Comparison of ENCODE assay signal across 1 cellular context in the genomic region with DNA sequence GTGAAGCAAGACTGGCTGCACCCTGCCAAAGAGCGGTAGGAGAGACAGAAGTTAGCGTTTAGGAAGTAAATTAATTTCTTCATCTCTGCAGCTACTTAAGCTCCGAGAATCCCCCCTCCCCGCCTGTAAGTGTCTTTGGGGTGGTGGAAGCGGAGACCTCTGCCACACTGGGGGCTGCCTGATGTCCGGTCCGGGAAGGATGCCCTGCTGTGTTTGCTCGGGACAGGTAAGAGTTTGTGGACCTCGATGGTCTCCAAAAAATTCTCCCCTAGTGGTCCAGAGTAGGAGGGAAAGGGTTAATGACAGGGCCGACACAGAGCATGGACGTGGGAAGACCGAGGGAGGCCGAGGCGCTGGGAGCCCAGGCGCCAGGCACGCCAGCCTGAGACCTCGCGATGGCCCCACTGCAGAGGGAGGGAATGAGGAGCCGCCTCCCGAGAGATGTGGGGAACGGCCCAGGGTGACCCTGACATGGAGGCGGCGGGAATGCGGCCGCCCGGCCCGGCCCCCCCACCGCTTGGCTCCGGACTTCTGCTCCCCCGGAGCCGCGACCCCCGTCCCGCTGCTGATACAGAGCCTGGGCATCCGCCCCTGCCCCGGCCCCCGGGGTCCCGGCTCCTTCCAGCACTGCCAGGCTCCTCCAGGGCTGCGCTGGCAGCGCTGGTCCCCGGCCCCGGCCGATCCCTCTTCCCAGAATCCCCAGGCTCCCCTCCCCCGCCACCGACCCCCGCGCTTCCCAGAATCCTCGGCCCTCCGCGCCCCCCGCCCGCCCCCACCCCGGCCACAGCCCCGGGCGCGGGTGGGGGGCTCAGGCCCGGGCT.
A peak's percentile ranks its signal among the peaks of the same experiment; 100 is the strongest.
TF ChIP-seq lines count a peak whose summit lies in the region.

No MANE protein-coding gene starts in this region.

TF ChIP-seq in HepG2, 621 proteins besides CTCF, POLR2A, EP300 and RAD21 (continues in another document):
- 0 out of 2 replicates have a peak, but pooled peaks have one; percentile 35 for TF ChIP-seq SALL1 (CRISPR knock-in tag; IDR thresholded peaks at IDR 0.05)
- TF ChIP-seq ZBTB20 (CRISPR knock-in tag; IDR thresholded peaks at IDR 0.05; ENCODE audit: borderline replicate concordance, low read depth), result no peak
- peak; percentile 77 for TF ChIP-seq RBFOX2 (IDR thresholded peaks at IDR 0.05; ENCODE audit: low read depth, low read length)
- TF ChIP-seq, protein P1, sequence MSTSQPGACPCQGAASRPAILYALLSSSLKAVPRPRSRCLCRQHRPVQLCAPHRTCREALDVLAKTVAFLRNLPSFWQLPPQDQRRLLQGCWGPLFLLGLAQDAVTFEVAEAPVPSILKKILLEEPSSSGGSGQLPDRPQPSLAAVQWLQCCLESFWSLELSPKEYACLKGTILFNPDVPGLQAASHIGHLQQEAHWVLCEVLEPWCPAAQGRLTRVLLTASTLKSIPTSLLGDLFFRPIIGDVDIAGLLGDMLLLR (CRISPR knock-in tag; IDR thresholded peaks at IDR 0.05), result no peak
- no peak for TF ChIP-seq ATM (IDR thresholded peaks at IDR 0.05; ENCODE audit: borderline replicate concordance)
- TF ChIP-seq SAFB2 (CRISPR knock-in tag; IDR thresholded peaks at IDR 0.05; ENCODE audit: borderline replicate concordance, low read depth), result 0 out of 2 replicates have a peak, but pooled peaks have one; percentile 54
- no peak for TF ChIP-seq CBX1 (IDR thresholded peaks at IDR 0.05; ENCODE audit: low read depth)
- no peak for TF ChIP-seq TEAD2 (CRISPR knock-in tag; IDR thresholded peaks at IDR 0.05)
- peak; percentile 42; the same call in 1 of the 2 replicates for TF ChIP-seq ETV5 (CRISPR knock-in tag; IDR thresholded peaks at IDR 0.05; ENCODE audit: borderline replicate concordance)
- 0 out of 2 replicates have a peak, but pooled peaks have one; percentile 30 for TF ChIP-seq ZNF543 (CRISPR knock-in tag; IDR thresholded peaks at IDR 0.05)
- no peak for TF ChIP-seq SMARCC2 (IDR thresholded peaks at IDR 0.05)
- no peak for TF ChIP-seq ZNF570 (CRISPR knock-in tag; IDR thresholded peaks at IDR 0.05; ENCODE audit: borderline replicate concordance)
- no peak for TF ChIP-seq ZNF276 (CRISPR knock-in tag; IDR thresholded peaks at IDR 0.05; ENCODE audit: low read depth)
- 0 out of 2 replicates have a peak, but pooled peaks have one; percentile 31 for TF ChIP-seq NKX3-1 (CRISPR knock-in tag; IDR thresholded peaks at IDR 0.05)
- peak; percentile 98 for TF ChIP-seq ZNF652 (CRISPR knock-in tag; IDR thresholded peaks at IDR 0.05; ENCODE audit: borderline replicate concordance, low read depth)
- TF ChIP-seq NFAT5 (CRISPR knock-in tag; IDR thresholded peaks at IDR 0.05), result peak; percentile 36; the same call in 1 of the 2 replicates
- TF ChIP-seq REL (CRISPR knock-in tag; conservative IDR thresholded peaks at IDR 0.05), result no peak
- 0 out of 2 replicates have a peak, but pooled peaks have one; percentile 13 for TF ChIP-seq ZNF790 (CRISPR knock-in tag; IDR thresholded peaks at IDR 0.05; ENCODE audit: borderline replicate concordance)
- TF ChIP-seq ZNF468 (CRISPR knock-in tag; IDR thresholded peaks at IDR 0.05), result no peak
- TF ChIP-seq, protein P2, sequence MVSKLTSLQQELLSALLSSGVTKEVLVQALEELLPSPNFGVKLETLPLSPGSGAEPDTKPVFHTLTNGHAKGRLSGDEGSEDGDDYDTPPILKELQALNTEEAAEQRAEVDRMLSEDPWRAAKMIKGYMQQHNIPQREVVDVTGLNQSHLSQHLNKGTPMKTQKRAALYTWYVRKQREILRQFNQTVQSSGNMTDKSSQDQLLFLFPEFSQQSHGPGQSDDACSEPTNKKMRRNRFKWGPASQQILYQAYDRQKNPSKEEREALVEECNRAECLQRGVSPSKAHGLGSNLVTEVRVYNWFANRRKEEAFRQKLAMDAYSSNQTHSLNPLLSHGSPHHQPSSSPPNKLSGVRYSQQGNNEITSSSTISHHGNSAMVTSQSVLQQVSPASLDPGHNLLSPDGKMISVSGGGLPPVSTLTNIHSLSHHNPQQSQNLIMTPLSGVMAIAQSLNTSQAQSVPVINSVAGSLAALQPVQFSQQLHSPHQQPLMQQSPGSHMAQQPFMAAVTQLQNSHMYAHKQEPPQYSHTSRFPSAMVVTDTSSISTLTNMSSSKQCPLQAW (CRISPR knock-in tag; IDR thresholded peaks at IDR 0.05), result peak; percentile 59; the same call in 1 of the 2 replicates
- no peak for TF ChIP-seq SMAD1 (CRISPR knock-in tag; IDR thresholded peaks at IDR 0.05; ENCODE audit: borderline replicate concordance, low read depth)
- TF ChIP-seq DNMT3B (CRISPR knock-in tag; conservative IDR thresholded peaks at IDR 0.05), result no peak
- no peak for TF ChIP-seq ZSCAN25 (CRISPR knock-in tag; IDR thresholded peaks at IDR 0.05)
- no peak for TF ChIP-seq CENPX (CRISPR knock-in tag; IDR thresholded peaks at IDR 0.05)
- TF ChIP-seq IRF9 (CRISPR knock-in tag; IDR thresholded peaks at IDR 0.05; ENCODE audit: borderline replicate concordance), result 0 out of 2 replicates have a peak, but pooled peaks have one; percentile 74
- no peak for TF ChIP-seq ZNF549 (CRISPR knock-in tag; IDR thresholded peaks at IDR 0.05)
- 0 out of 2 replicates have a peak, but pooled peaks have one; percentile 55 for TF ChIP-seq BRD4 (CRISPR knock-in tag; IDR thresholded peaks at IDR 0.05)
- TF ChIP-seq WIZ (CRISPR knock-in tag; IDR thresholded peaks at IDR 0.05), result no peak
- TF ChIP-seq YY1 (IDR thresholded peaks at IDR 0.05; ENCODE audit: insufficient read depth, insufficient replicate concordance, low read depth, low read length), result peak; percentile 62
- TF ChIP-seq RBAK (CRISPR knock-in tag; IDR thresholded peaks at IDR 0.05), result no peak
- TF ChIP-seq ZNF331 (CRISPR knock-in tag; IDR thresholded peaks at IDR 0.05), result 0 out of 2 replicates have a peak, but pooled peaks have one; percentile 12
- TF ChIP-seq ZNF770 (CRISPR knock-in tag; IDR thresholded peaks at IDR 0.05), result no peak
- 0 out of 2 replicates have a peak, but pooled peaks have one; percentile 23 for TF ChIP-seq KDM2A (CRISPR knock-in tag; IDR thresholded peaks at IDR 0.05; ENCODE audit: borderline replicate concordance, low read depth)
- no peak for TF ChIP-seq LBX2 (CRISPR knock-in tag; IDR thresholded peaks at IDR 0.05; ENCODE audit: borderline replicate concordance)
- TF ChIP-seq FIP1L1 (IDR thresholded peaks at IDR 0.05; ENCODE audit: borderline replicate concordance, insufficient read depth, low read depth, low read length), result no peak
- no peak for TF ChIP-seq JUND (CRISPR knock-in tag; IDR thresholded peaks at IDR 0.05)
- TF ChIP-seq KDM5B (CRISPR knock-in tag; IDR thresholded peaks at IDR 0.05; ENCODE audit: borderline replicate concordance), result no peak
- TF ChIP-seq ZNF224 (CRISPR knock-in tag; IDR thresholded peaks at IDR 0.05), result no peak
- no peak for TF ChIP-seq ZSCAN20 (CRISPR knock-in tag; IDR thresholded peaks at IDR 0.05; ENCODE audit: borderline replicate concordance)
- TF ChIP-seq PHF20 (CRISPR knock-in tag; IDR thresholded peaks at IDR 0.05), result no peak
- TF ChIP-seq, protein P3, sequence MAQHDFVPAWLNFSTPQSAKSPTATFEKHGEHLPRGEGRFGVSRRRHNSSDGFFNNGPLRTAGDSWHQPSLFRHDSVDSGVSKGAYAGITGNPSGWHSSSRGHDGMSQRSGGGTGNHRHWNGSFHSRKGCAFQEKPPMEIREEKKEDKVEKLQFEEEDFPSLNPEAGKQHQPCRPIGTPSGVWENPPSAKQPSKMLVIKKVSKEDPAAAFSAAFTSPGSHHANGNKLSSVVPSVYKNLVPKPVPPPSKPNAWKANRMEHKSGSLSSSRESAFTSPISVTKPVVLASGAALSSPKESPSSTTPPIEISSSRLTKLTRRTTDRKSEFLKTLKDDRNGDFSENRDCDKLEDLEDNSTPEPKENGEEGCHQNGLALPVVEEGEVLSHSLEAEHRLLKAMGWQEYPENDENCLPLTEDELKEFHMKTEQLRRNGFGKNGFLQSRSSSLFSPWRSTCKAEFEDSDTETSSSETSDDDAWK (CRISPR knock-in tag; IDR thresholded peaks at IDR 0.05), result no peak
